ENCODE assay signal across 1 cellular context in genomic region chr11:120991830-120992686, GRCh38.
TF ChIP-seq lines count a peak whose summit lies in the region.

No MANE protein-coding gene starts in this region.

TF ChIP-seq in H1, 55 proteins besides CTCF, POLR2A, EP300 and RAD21:
- TF ChIP-seq ATF3 (IDR thresholded peaks at IDR 0.05; ENCODE audit: insufficient read depth, low read depth, low read length) (no peak), BRCA1 (IDR thresholded peaks at IDR 0.05; ENCODE audit: low read depth, low read length) (no peak), ASH2L (IDR thresholded peaks at IDR 0.05; ENCODE audit: low read length) (no peak), SP4 (IDR thresholded peaks at IDR 0.05; ENCODE audit: low read length) (no peak), SIX5 (IDR thresholded peaks at IDR 0.05; ENCODE audit: low read depth, low read length) (no peak), BACH1 (IDR thresholded peaks at IDR 0.05; ENCODE audit: low read length) (no peak), HDAC6 (IDR thresholded peaks at IDR 0.05; ENCODE audit: low read depth, low read length) (no peak), MAFK (IDR thresholded peaks at IDR 0.05; ENCODE audit: low read depth, low read length) (no peak), MAX (IDR thresholded peaks at IDR 0.05) (no peak), TAF1 (IDR thresholded peaks at IDR 0.05; ENCODE audit: low read depth, low read length) (no peak), ZNF274 (IDR thresholded peaks at IDR 0.05; ENCODE audit: borderline replicate concordance, extremely low read depth, low read length) (no peak), SAP30 (IDR thresholded peaks at IDR 0.05; ENCODE audit: insufficient read depth, insufficient replicate concordance, low read length) (no peak), CHD1 (IDR thresholded peaks at IDR 0.05; ENCODE audit: low read depth, low read length) (no peak), NANOG (IDR thresholded peaks at IDR 0.05; ENCODE audit: insufficient read depth, low read depth, low read length, poor library complexity, severe bottlenecking) (no peak), SIN3A (conservative IDR thresholded peaks at IDR 0.05 in 1 of 2, IDR thresholded peaks at IDR 0.05 in 1 of 2; ENCODE audit: low read depth in 1 of 2, low read length in 2 of 2) (no peak), POLR2AphosphoS5 (IDR thresholded peaks at IDR 0.05; ENCODE audit: low read depth, low read length) (no peak)
